9 cellular contexts compared by ENCODE assay signal in the genomic region with DNA sequence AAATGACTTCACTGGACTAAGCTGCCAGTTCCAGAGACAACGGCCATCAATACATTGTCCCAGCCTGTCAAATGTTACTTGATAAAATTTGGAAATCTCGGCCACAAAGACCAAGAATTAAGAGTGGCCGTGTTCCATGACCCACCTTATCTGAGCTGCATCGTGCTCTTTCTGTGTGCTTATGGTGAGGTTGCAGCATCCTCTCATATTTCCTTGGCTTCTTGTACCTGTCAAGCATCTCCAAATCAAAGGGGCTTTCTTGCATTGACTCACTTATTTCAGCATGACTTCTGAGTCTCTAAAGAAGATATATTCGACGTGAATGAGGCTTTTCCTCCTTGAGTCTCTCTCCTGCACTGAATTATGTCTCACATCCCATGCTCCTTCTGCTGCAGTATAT.
"Had no signal": no experiment of that assay in that cellular context is flagged by ENCODE, and none has a peak within 500 bp of the region (broad histone marks: within the 10 kb centered on the region; RNA-seq: fewer than 3 reads in every experiment).

No MANE protein-coding gene starts in this region.

- H3K9me3 Mint-ChIP-seq: IgD-negative memory B cell had no signal

- H3K4me3 ChIP-seq: K562 had no signal

- H3K4me3 Mint-ChIP-seq: IgD-negative memory B cell had no signal

- H3K36me3 Mint-ChIP-seq: IgD-negative memory B cell had no signal

- H3K4me1 Mint-ChIP-seq: IgD-negative memory B cell had no signal

- H3K9ac ChIP-seq: KMS-11 had no signal

- H3K4me2 ChIP-seq: KMS-11 had no signal

- H3K27ac ChIP-seq: HL-60, KMS-11 had no signal

- H3K27me3 Mint-ChIP-seq: IgD-negative memory B cell had no signal

- DNase-seq: IMR-90, KBM-7, KG1 had no signal

- ATAC-seq: HepG2, K562 had no signal

- H3K27ac Mint-ChIP-seq: IgD-negative memory B cell had no signal

- FAIRE-seq: HepG2, HTR-8/SVneo, K562 had no signal
